33 cellular contexts compared by ENCODE assay signal in the genomic region with DNA sequence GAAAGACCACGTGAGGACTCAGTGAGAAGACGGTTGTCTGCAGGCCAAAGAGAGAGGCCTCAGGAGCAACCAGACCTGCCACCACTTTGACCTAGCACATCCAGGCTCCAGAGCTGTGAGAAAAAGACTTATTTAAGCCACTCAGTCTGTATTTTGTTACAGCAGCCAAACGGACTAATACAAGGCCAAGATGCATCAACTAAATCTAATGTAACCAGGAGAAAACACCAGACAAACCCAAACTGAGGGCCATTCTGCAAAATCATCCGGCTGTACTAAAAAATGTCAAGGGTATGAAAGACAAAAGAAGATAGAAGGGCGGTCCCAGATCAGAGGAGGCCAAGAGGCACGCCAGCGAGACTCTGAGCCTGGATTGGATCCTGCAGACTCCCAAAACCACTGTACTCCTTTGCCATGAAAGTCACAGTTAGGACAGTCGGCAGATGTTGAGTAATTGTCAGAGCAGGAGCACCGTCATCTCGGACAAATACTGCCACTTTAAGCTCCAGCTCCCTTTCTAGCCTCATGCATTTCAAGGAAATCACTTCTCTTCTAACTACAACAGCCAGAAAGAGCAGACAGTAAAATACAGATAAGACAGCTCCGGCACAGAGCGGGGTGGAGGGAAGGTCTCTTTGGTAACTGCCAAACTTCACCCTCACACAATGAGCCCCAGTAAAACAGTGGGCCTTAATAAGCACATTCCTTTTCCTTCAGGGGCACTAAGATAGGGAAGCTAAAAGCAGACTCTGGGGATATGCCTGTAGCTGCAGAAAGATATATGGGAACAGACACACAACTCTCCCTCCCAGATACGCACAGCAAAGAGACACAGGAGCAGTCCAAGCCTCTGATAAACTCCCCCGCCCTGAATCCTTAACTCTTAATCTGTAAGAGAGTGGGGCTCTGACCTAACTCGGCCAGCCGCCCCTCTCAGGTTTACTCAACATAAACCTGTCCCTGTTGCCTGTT. TPM values are rescaled to one million over a fixed set of nuclear protein-coding genes. Genes with fewer than 3 reads are reported as not detected.
DNase-seq lines count a peak whose midpoint lies in the region; ATAC-seq and TF ChIP-seq lines count a peak whose summit lies in the region.
"Had no signal": no experiment of that assay in that cellular context is flagged by ENCODE, and none has a peak within 500 bp of the region (broad histone marks: within the 10 kb centered on the region; RNA-seq: fewer than 3 reads in every experiment).

No MANE protein-coding gene starts in this region.

- peak overlapping the region; percentile 55 for H2AFZ ChIP-seq in smooth muscle cell (ENCODE audit: low read depth)
- H2AFZ ChIP-seq: GM23338 had no signal

- DNase-seq in activated effector memory CD4-positive, alpha-beta T cell treated with anti-CD3 and anti-CD28 coated beads, Interleukin-2, amount 50 U/mL, for 16 hours, result peak; percentile 30
- no peak for DNase-seq in activated effector memory CD4-positive, alpha-beta T cell treated with Interleukin-2 at 50 U/mL for 16 hours
- DNase-seq in RWPE2 (ENCODE audit: low spot score), result peak; percentile 15
- peak; percentile 18 for DNase-seq in chondrocyte (ENCODE audit: low spot score)
- DNase-seq in smooth muscle cell (lab: John Stamatoyannopoulos, UW; ENCODE audit: unreplicated experiment), result no peak
- DNase-seq in UCSD-AML1 (lab: John Stamatoyannopoulos, UW; ENCODE audit: unreplicated experiment), result no peak
- no peak for DNase-seq in transverse colon
- DNase-seq: activated CD4-positive, alpha-beta T cell treated with anti-CD3 and anti-CD28 coated beads, Interleukin-2, amount 10 ng/mL, durations not matched to agents 24 days and 14 days; CD4-positive, alpha-beta T cell; hippocampal formation; left cardiac atrium; NCI-H1694; NCI-H446 treated with DMSO at 0.1 percent for 48 hours; stimulated activated CD4-positive, alpha-beta T cell treated with anti-CD3 and anti-CD28 coated beads, Interleukin-12 subunit alpha, Interleukin-12 subunit beta, amount 100 ng/mL, for 4 hours; stimulated activated CD4-positive, alpha-beta T cell treated with anti-CD3 and anti-CD28 coated beads, Interleukin-4, amount 100 ng/mL, for 24 hours; substantia nigra had no signal

- in situ Hi-C loops in transverse colon (cut with MboI; ENCODE audit: low pct_ligation_motif_present in 1 of 4, low pct_unique_long_range_greater_than_20kb in 1 of 4, low sequenced_read_pairs in 3 of 4), result no loop called here

- H4K20me1 ChIP-seq in smooth muscle cell (ENCODE audit: low read depth), result no peaks in the 10 kb centered on the region

- H3K9ac ChIP-seq in smooth muscle cell (ENCODE audit: low read depth), result no peak overlapping the region

- intact Hi-C loops in transverse colon (cut with DNase I; ENCODE audit: low total_unique reads), result no loop called here

- H3K27ac ChIP-seq in RWPE2 (ENCODE audit: poor library complexity, severe bottlenecking) (no peak overlapping the region), smooth muscle cell (ENCODE audit: low read depth) (no peak overlapping the region), transverse colon (no peak overlapping the region)
- H3K27ac ChIP-seq: ascending aorta, gastroesophageal sphincter, RWPE1, SK-N-MC, VCaP had no signal

- no peaks in the 10 kb centered on the region for H3K4me1 ChIP-seq in RWPE2 (ENCODE audit: insufficient read depth, poor library complexity, severe bottlenecking)
- no peaks in the 10 kb centered on the region for H3K4me1 ChIP-seq in smooth muscle cell (ENCODE audit: low read depth)
- no peaks in the 10 kb centered on the region for H3K4me1 ChIP-seq in transverse colon
- H3K4me1 ChIP-seq: ascending aorta, gastroesophageal sphincter had no signal

- no peaks in the 10 kb centered on the region for H3F3A ChIP-seq in smooth muscle cell (ENCODE audit: low read depth)

- H3K4me3 Mint-ChIP-seq in chondrocyte (ENCODE audit: unreplicated experiment), result no peak overlapping the region
- H3K4me3 Mint-ChIP-seq: activated CD4-positive, alpha-beta T cell treated with anti-CD3 and anti-CD28 coated beads, Interleukin-2, amount 10 ng/mL, durations not matched to agents 24 days and 14 days; activated T-helper 1 cell treated with anti-CD3 and anti-CD28 coated beads, Interleukin-12 subunit alpha, Interleukin-12 subunit beta, Interleukin-2, Interleukin-4 antibody, amounts not matched to agents 30 ng/mL and 10 ng/mL and 1 ng/mL, durations not matched to agents 14 hours and 24 hours and 36 hours; CD4-positive, alpha-beta T cell; GM23338; memory B cell; stimulated activated memory B cell treated with anti-CD40 and anti-IgM and Interleukin-4, amounts not matched to agents 10 μg/mL and 1 μg/mL and 100 μg/mL, for 72 hours had no signal

- H3K27me3 ChIP-seq in RWPE2 (ENCODE audit: insufficient read depth, poor library complexity, severe bottlenecking) (no peaks in the 10 kb centered on the region), smooth muscle cell (ENCODE audit: low read depth) (no peaks in the 10 kb centered on the region), transverse colon (no peaks in the 10 kb centered on the region)
- H3K27me3 ChIP-seq: ascending aorta had no signal

- no peak for TF ChIP-seq CTCF in RWPE2 (IDR thresholded peaks at IDR 0.05; ENCODE audit: poor library complexity, severe bottlenecking)
- TF ChIP-seq CTCF in chondrocyte (IDR thresholded peaks at IDR 0.05), result no peak
- TF ChIP-seq CTCF in smooth muscle cell (IDR thresholded peaks at IDR 0.05; ENCODE audit: borderline replicate concordance, insufficient read depth, poor library complexity, severe bottlenecking), result no peak
- TF ChIP-seq CTCF in transverse colon (IDR thresholded peaks at IDR 0.05), result no peak

- H3K4me3 ChIP-seq in RWPE2 (ENCODE audit: severe bottlenecking), result no peak overlapping the region
- no peak overlapping the region for H3K4me3 ChIP-seq in smooth muscle cell
- H3K4me3 ChIP-seq in transverse colon, result no peak overlapping the region
- H3K4me3 ChIP-seq: ascending aorta, gastroesophageal sphincter, GM12878, GM23338, SK-N-MC had no signal

- no peaks in the 10 kb centered on the region for H3K9me3 Mint-ChIP-seq in chondrocyte (ENCODE audit: low read depth)
- H3K9me3 Mint-ChIP-seq: activated CD4-positive, alpha-beta T cell treated with anti-CD3 and anti-CD28 coated beads, Interleukin-2, amount 10 ng/mL, durations not matched to agents 24 days and 14 days; activated naive CD4-positive, alpha-beta T cell treated with anti-CD3 and anti-CD28 coated beads, Interleukin-2, amount 50 U/mL, for 72 hours; activated T-helper 1 cell treated with anti-CD3 and anti-CD28 coated beads, Interleukin-12 subunit alpha, Interleukin-12 subunit beta, Interleukin-2, Interleukin-4 antibody, amounts not matched to agents 30 ng/mL and 10 ng/mL and 1 ng/mL, durations not matched to agents 14 hours and 24 hours and 36 hours; CD4-positive, alpha-beta T cell; GM23338; memory B cell; stimulated activated memory B cell treated with anti-CD40 and anti-IgM and Interleukin-4, amounts not matched to agents 10 μg/mL and 1 μg/mL and 100 μg/mL, for 72 hours had no signal

- no peak overlapping the region for H3K27ac Mint-ChIP-seq in chondrocyte (ENCODE audit: unreplicated experiment)
- H3K27ac Mint-ChIP-seq: activated CD4-positive, alpha-beta T cell treated with anti-CD3 and anti-CD28 coated beads, Interleukin-2, amount 10 ng/mL, durations not matched to agents 24 days and 14 days; activated T-helper 1 cell treated with anti-CD3 and anti-CD28 coated beads, Interleukin-12 subunit alpha, Interleukin-12 subunit beta, Interleukin-2, Interleukin-4 antibody, amounts not matched to agents 30 ng/mL and 10 ng/mL and 1 ng/mL, durations not matched to agents 14 hours and 24 hours and 36 hours; CD4-positive, alpha-beta T cell; GM23338; memory B cell; stimulated activated memory B cell treated with anti-CD40 and anti-IgM and Interleukin-4, amounts not matched to agents 10 μg/mL and 1 μg/mL and 100 μg/mL, for 72 hours had no signal

- H3K36me3 Mint-ChIP-seq in chondrocyte (ENCODE audit: low read depth), result no peaks in the 10 kb centered on the region
- H3K36me3 Mint-ChIP-seq: activated naive CD4-positive, alpha-beta T cell treated with anti-CD3 and anti-CD28 coated beads, Interleukin-2, amount 50 U/mL, for 72 hours; memory B cell; stimulated activated memory B cell treated with anti-CD40 and anti-IgM and Interleukin-4, amounts not matched to agents 10 μg/mL and 1 μg/mL and 100 μg/mL, for 72 hours had no signal

- H3K27me3 Mint-ChIP-seq in chondrocyte (ENCODE audit: low read depth), result peaks cover 7% of the 10 kb centered on the region
- H3K27me3 Mint-ChIP-seq: CD4-positive, alpha-beta T cell; memory B cell had no signal

- peaks cover 5% of the 10 kb centered on the region for H3K4me1 Mint-ChIP-seq in chondrocyte (ENCODE audit: low read depth)
- H3K4me1 Mint-ChIP-seq: GM23338; stimulated activated memory B cell treated with anti-CD40 and anti-IgM and Interleukin-4, amounts not matched to agents 10 μg/mL and 1 μg/mL and 100 μg/mL, for 72 hours had no signal

- TF ChIP-seq POLR2A in transverse colon (IDR thresholded peaks at IDR 0.05), result no peak

- no peaks in the 10 kb centered on the region for H3K36me3 ChIP-seq in RWPE2 (ENCODE audit: low read depth)
- H3K36me3 ChIP-seq in smooth muscle cell (ENCODE audit: low read depth), result no peaks in the 10 kb centered on the region
- no peaks in the 10 kb centered on the region for H3K36me3 ChIP-seq in transverse colon
- H3K36me3 ChIP-seq: ascending aorta, gastroesophageal sphincter had no signal

- no peak for TF ChIP-seq EP300 in transverse colon (IDR thresholded peaks at IDR 0.05; ENCODE audit: low read depth)

- H3K4me2 ChIP-seq in smooth muscle cell, result no peak overlapping the region
- H3K4me2 ChIP-seq: GM23338 had no signal

- no peak for ATAC-seq in RWPE2 (ENCODE audit: low read depth)
- no peak for ATAC-seq in HG02840 (IDR thresholded peaks at IDR 0.05; ENCODE audit: low FRiP score, unreplicated experiment)
- ATAC-seq: activated naive CD4-positive, alpha-beta T cell treated with anti-CD3 and anti-CD28 coated beads, Interleukin-2, amount 50 U/mL, for 72 hours; gastroesophageal sphincter; GM12878; GM23338; left cardiac atrium; stimulated activated memory B cell treated with anti-CD40 and anti-IgM and Interleukin-4, amounts not matched to agents 10 μg/mL and 1 μg/mL and 100 μg/mL, for 72 hours had no signal

- no peaks in the 10 kb centered on the region for H3K9me3 ChIP-seq in RWPE2 (ENCODE audit: severe bottlenecking)
- H3K9me3 ChIP-seq in smooth muscle cell (replicated peaks; ENCODE audit: low read depth), result no peaks in the 10 kb centered on the region
- H3K9me3 ChIP-seq in transverse colon, result no peaks in the 10 kb centered on the region
- H3K9me3 ChIP-seq: ascending aorta, gastroesophageal sphincter had no signal

- H3K79me2 ChIP-seq in smooth muscle cell (ENCODE audit: low read depth), result no peaks in the 10 kb centered on the region

- WGBS in smooth muscle cell (ENCODE audit: low lambda C conversion rate), result 63% methylated on average over 16 of the region's 16 CpGs
- 66 to 82% methylated on average over 11 to 16 of the region's 16 CpGs for WGBS in transverse colon (ENCODE audit: low coverage in 1 of 2), 2 donors

RNA-seq across cellular contexts. Expression of a gene that starts 3.5 kb away (rescaled TPM):
- total RNA-seq in chondrocyte, result 0.40 to 0.49 TPM in 2 of 3 replicates, not detected in the other
- total RNA-seq in smooth muscle cell, result 0.94 TPM in 1 of 2 replicates, not detected in the other
- 1.4 and 2.9 TPM in 2 replicates for polyA plus RNA-seq in smooth muscle cell
- not detected for total RNA-seq in transverse colon
- total RNA-seq: activated CD4-positive, alpha-beta T cell treated with anti-CD3 and anti-CD28 coated beads, Interleukin-2, amount 10 ng/mL, durations not matched to agents 24 days and 14 days; activated naive CD4-positive, alpha-beta T cell treated with anti-CD3 and anti-CD28 coated beads, Interleukin-2, amount 50 U/mL, for 72 hours; activated T-helper 1 cell treated with anti-CD3 and anti-CD28 coated beads, Interleukin-12 subunit alpha, Interleukin-12 subunit beta, Interleukin-2, Interleukin-4 antibody, amounts not matched to agents 30 ng/mL and 10 ng/mL and 1 ng/mL, durations not matched to agents 14 hours and 24 hours and 36 hours; ascending aorta; dermis microvascular lymphatic vessel endothelial cell; gastroesophageal sphincter; GM12878; GM23338; left cardiac atrium; renal cortical epithelial cell; T-helper 1 cell treated with Interleukin-12 subunit alpha and Interleukin-12 subunit beta and Interleukin-4 antibody, amounts not matched to agents 30 ng/mL and 1 ng/mL, for 36 hours; urinary bladder had no signal
- polyA plus RNA-seq: GM12878, GM23338 had no signal

RNA-seq across cellular contexts. Expression of a gene that starts 8.1 kb away (rescaled TPM):
- 0.12 TPM in 1 of 3 replicates, not detected in the others for total RNA-seq in chondrocyte
- total RNA-seq in smooth muscle cell, result 0.04 TPM in 1 of 2 replicates, not detected in the other
- polyA plus RNA-seq in smooth muscle cell, result 0.08 and 0.45 TPM in 2 replicates
- total RNA-seq in transverse colon, result 10 to 100 TPM in 1 of 4 donors, 1 to 10 TPM in 2, not detected in 1; 3.5 to 36.6 (median 4.5) TPM
- total RNA-seq: A172, ascending aorta, dermis microvascular lymphatic vessel endothelial cell, renal cortical epithelial cell had no signal

RNA-seq across cellular contexts. Expression of a gene that starts 21.9 kb away (rescaled TPM):
- total RNA-seq in chondrocyte (16.6 to 18.6 TPM (median 17.7 TPM) in 3 replicates), smooth muscle cell (2.6 and 7.5 TPM in 2 replicates), transverse colon (1 to 10 TPM; 1.9 to 9.1 (median 5.5) TPM)
- polyA plus RNA-seq in smooth muscle cell, result 24.2 and 30.3 TPM in 2 replicates

RNA-seq across cellular contexts. Expression of a gene that starts 42.5 kb away (rescaled TPM):
- total RNA-seq in chondrocyte (48.4 to 51.3 TPM (median 48.6 TPM) in 3 replicates), smooth muscle cell (33.0 and 36.3 TPM in 2 replicates), transverse colon (10 to 100 TPM; 15.5 to 70.3 (median 42.8) TPM)
- polyA plus RNA-seq in smooth muscle cell, result 10.2 and 14.1 TPM in 2 replicates

RNA-seq across cellular contexts. Expression of a gene that starts 50.1 kb away (rescaled TPM):
- total RNA-seq in chondrocyte (97.0 to 124 TPM (median 104 TPM) in 3 replicates), smooth muscle cell (19.8 and 48.5 TPM in 2 replicates), transverse colon (10 to 100 TPM; 35.2 to 47.2 (median 45.1) TPM)
- 99.7 and 107 TPM in 2 replicates for polyA plus RNA-seq in smooth muscle cell

Comparison
In these comparisons a context has a peak if more than half of its experiments do, and no peak if none do; other contexts are left out.
1. DNase-seq: peak in activated effector memory CD4-positive, alpha-beta T cell treated with anti-CD3 and anti-CD28 coated beads, Interleukin-2, amount 50 U/mL, for 16 hours (single experiment), RWPE2 (single experiment) and chondrocyte (single experiment); none in activated effector memory CD4-positive, alpha-beta T cell treated with Interleukin-2 at 50 U/mL for 16 hours (single experiment), smooth muscle cell (single experiment), UCSD-AML1 (single experiment) and transverse colon (single experiment).